Comparison of ENCODE assay signal across 21 cellular contexts in genomic region chr3:99111235-99111634, GRCh38.
DNase-seq lines count a peak whose midpoint lies in the region; ATAC-seq, FAIRE-seq and TF ChIP-seq lines count a peak whose summit lies in the region.
"Had no signal": no experiment of that assay in that cellular context is flagged by ENCODE, and none has a peak within 500 bp of the region (broad histone marks: within the 10 kb centered on the region; RNA-seq: fewer than 3 reads in every experiment).

No MANE protein-coding gene starts in this region.

- ATAC-seq in GM18870 (IDR thresholded peaks at IDR 0.05; ENCODE audit: unreplicated experiment): peak; percentile 72
- ATAC-seq in HG03039 (IDR thresholded peaks at IDR 0.05; ENCODE audit: unreplicated experiment): peak; percentile 53
- ATAC-seq in RWPE2 (ENCODE audit: low read depth): peak; percentile 48; the same call in 2 of the 3 replicates
- ATAC-seq: activated CD4-positive, CD25-positive, alpha-beta regulatory T cell treated with anti-CD3 and anti-CD28 coated beads, Interleukin-2, amount 50 U/mL, for 24 hours; activated CD8-positive, alpha-beta T cell treated with anti-CD3 and anti-CD28 coated beads for 36 hours; mucosa of descending colon; stimulated activated effector memory CD8-positive, alpha-beta T cell treated with anti-CD3 and anti-CD28 coated beads, Interleukin-12 subunit alpha, Interleukin-12 subunit beta, amount 100 ng/mL, for 72 hours had no signal

- no peaks in the 10 kb centered on the region for H3K9me3 ChIP-seq in RWPE2 (ENCODE audit: severe bottlenecking)
- H3K9me3 ChIP-seq in keratinocyte (ENCODE audit: control insufficient read depth, low read depth, low read length): no peaks in the 10 kb centered on the region
- H3K9me3 ChIP-seq: mucosa of descending colon, thyroid gland had no signal

- no peak for DNase-seq in RWPE2 (ENCODE audit: low spot score)
- DNase-seq in keratinocyte (ENCODE audit: low read depth, low spot score): no peak
- no peak for DNase-seq in SKM-1 (lab: John Stamatoyannopoulos, UW; ENCODE audit: unreplicated experiment)
- no peak for DNase-seq in DMS 273 (lab: John Stamatoyannopoulos, UW; ENCODE audit: unreplicated experiment)
- DNase-seq in brain microvascular endothelial cell: no peak
- DNase-seq: activated CD8-positive, alpha-beta T cell treated with anti-CD3 and anti-CD28 coated beads for 36 hours; activated naive CD4-positive, alpha-beta T cell treated with Interleukin-2 at 50 U/mL for 16 hours; activated T-cell treated with anti-CD3 and anti-CD28 coated beads, Interleukin-2, amount 50 U/mL, for 24 hours; amygdala; CD4-positive, alpha-beta T cell; DMS153; GF-D8; HFFc6; mucosa of descending colon; NCI-H1417; NCI-H510A treated with DMSO at 0.1 percent for 48 hours; thyroid gland had no signal

- no peak overlapping the region for H3K4me3 ChIP-seq in RWPE2 (ENCODE audit: severe bottlenecking)
- no peak overlapping the region for H3K4me3 ChIP-seq in keratinocyte (ENCODE audit: control insufficient read depth in 2 of 3, extremely low read depth in 1 of 3, insufficient read depth in 2 of 3, low read depth in 1 of 3, low read length in 3 of 3)
- no peak overlapping the region for H3K4me3 ChIP-seq in brain microvascular endothelial cell (ENCODE audit: low read depth, low read length)
- H3K4me3 ChIP-seq: mucosa of descending colon, thyroid gland had no signal

- peak; percentile 67 for FAIRE-seq in keratinocyte (lab: Jason Lieb, UNC)

- no peaks in the 10 kb centered on the region for H3K9me1 ChIP-seq in keratinocyte (ENCODE audit: control insufficient read depth, extremely low read depth, insufficient read depth, low read length)

- H2AFZ ChIP-seq in keratinocyte (ENCODE audit: control insufficient read depth, low read length): no peak overlapping the region

- H3K27me3 ChIP-seq in RWPE2 (ENCODE audit: insufficient read depth, poor library complexity, severe bottlenecking): no peaks in the 10 kb centered on the region
- no peaks in the 10 kb centered on the region for H3K27me3 ChIP-seq in keratinocyte (ENCODE audit: control insufficient read depth, extremely low read depth, insufficient read depth, low read length)
- H3K27me3 ChIP-seq in brain microvascular endothelial cell (replicated peaks): no peaks in the 10 kb centered on the region
- H3K27me3 ChIP-seq: thyroid gland had no signal

- H3K4me1 ChIP-seq in RWPE2 (ENCODE audit: insufficient read depth, poor library complexity, severe bottlenecking) (peaks cover 11% of the 10 kb centered on the region), keratinocyte (ENCODE audit: control insufficient read depth, extremely low read depth, insufficient read depth, low read length) (peaks cover 17% of the 10 kb centered on the region)
- H3K4me1 ChIP-seq: thyroid gland had no signal

- no peak overlapping the region for H3K9ac ChIP-seq in keratinocyte (ENCODE audit: control insufficient read depth, extremely low read depth, insufficient read depth, low read length)

- TF ChIP-seq CTCF in RWPE2 (IDR thresholded peaks at IDR 0.05; ENCODE audit: poor library complexity, severe bottlenecking): no peak
- no peak for TF ChIP-seq CTCF in keratinocyte (optimal IDR thresholded peaks at IDR 0.05 in 1 of 3, IDR thresholded peaks at IDR 0.05 in 1 of 3, conservative IDR thresholded peaks at IDR 0.05 in 1 of 3; ENCODE audit: extremely low read depth in 1 of 3, insufficient read depth in 2 of 3, low read length in 3 of 3)
- no peak for TF ChIP-seq CTCF in brain microvascular endothelial cell (IDR thresholded peaks at IDR 0.05; ENCODE audit: low read depth, low read length, missing control alignments)

- H3K27ac ChIP-seq in RWPE2 (ENCODE audit: poor library complexity, severe bottlenecking): no peak overlapping the region
- H3K27ac ChIP-seq in keratinocyte (ENCODE audit: control insufficient read depth, insufficient read depth, low read length): no peak overlapping the region
- H3K27ac ChIP-seq in brain microvascular endothelial cell: no peak overlapping the region
- H3K27ac ChIP-seq: thyroid gland had no signal

- no peak overlapping the region for H3K4me2 ChIP-seq in keratinocyte (ENCODE audit: control insufficient read depth, extremely low read depth, insufficient read depth, low read depth, low read length)

- in situ Hi-C loops in brain microvascular endothelial cell (cut with HindIII; ENCODE audit: low pct_ligation_motif_present, low sequenced_read_pairs): no loop called here

- dilution Hi-C loops in keratinocyte (cut with MboI; ENCODE audit: extremely low pct_ligation_motif_present, low sequenced_read_pairs): no loop called here

- H4K20me1 ChIP-seq in keratinocyte (ENCODE audit: control insufficient read depth, extremely low read depth, insufficient read depth, low read length): no peaks in the 10 kb centered on the region

- H3K79me2 ChIP-seq in keratinocyte (ENCODE audit: control insufficient read depth, insufficient read depth, low read length): no peaks in the 10 kb centered on the region

- H3K36me3 ChIP-seq in RWPE2 (ENCODE audit: low read depth) (no peaks in the 10 kb centered on the region), keratinocyte (ENCODE audit: control insufficient read depth in 2 of 2, extremely low read depth in 1 of 2, insufficient read depth in 2 of 2, low read length in 2 of 2) (no peaks in the 10 kb centered on the region), brain microvascular endothelial cell (replicated peaks) (no peaks in the 10 kb centered on the region)
- H3K36me3 ChIP-seq: thyroid gland had no signal
